In the genomic region with DNA sequence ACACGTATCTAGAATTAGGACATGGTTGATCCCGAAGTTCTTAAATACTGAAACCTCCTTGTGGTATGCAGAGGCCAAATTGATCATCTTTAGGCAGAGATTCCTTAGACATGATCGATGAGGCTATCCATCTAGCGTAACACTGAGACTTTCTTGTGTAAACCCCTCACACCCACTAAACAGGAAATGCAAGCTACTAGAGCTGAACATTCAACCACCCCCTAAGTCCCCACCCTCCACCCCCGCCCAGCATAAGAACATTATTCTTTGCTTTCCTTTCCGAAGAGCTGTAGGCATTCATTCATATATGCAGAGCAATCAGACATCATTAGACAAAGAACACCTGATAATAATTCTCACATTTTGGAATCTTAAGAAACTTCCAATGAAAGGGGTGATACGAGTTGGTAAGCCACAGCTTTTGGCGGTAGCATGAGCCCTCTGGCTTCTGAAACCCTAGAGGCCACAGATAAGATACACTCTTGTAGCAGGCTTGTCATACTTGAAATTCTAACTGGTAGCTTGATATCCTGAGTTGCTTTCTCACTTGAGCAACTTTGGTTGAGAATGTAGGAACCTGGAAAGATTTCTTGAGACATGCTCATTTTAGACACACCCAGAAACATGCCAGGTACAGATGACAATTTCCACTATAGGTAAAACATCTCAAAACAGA, we compare ENCODE assay signal across 9 cellular contexts. TPM values are rescaled to one million over a fixed set of nuclear protein-coding genes. Genes with fewer than 3 reads are reported as not detected.
DNase-seq lines count a peak whose midpoint lies in the region; ATAC-seq and TF ChIP-seq lines count a peak whose summit lies in the region.
"Had no signal": no experiment of that assay in that cellular context is flagged by ENCODE, and none has a peak within 500 bp of the region (broad histone marks: within the 10 kb centered on the region; RNA-seq: fewer than 3 reads in every experiment).

No MANE protein-coding gene starts in this region.

- no peak for TF ChIP-seq POLR2A in transverse colon (IDR thresholded peaks at IDR 0.05)

- peak overlapping the region in 3 of 4 donors; percentile 24 to 69 (median 61) for H3K27ac ChIP-seq in transverse colon

- no peak for TF ChIP-seq EP300 in transverse colon (IDR thresholded peaks at IDR 0.05; ENCODE audit: low read depth)

- peak; percentile 32 for ATAC-seq in HG02870 (IDR thresholded peaks at IDR 0.05; ENCODE audit: unreplicated experiment)

- H3K27ac Mint-ChIP-seq in activated naive CD4-positive, alpha-beta T cell treated with anti-CD3 and anti-CD28 coated beads for 36 hours = peak overlapping the region; percentile 12
- H3K27ac Mint-ChIP-seq in T-helper 1 cell treated with Interleukin-12 subunit alpha and Interleukin-12 subunit beta and Interleukin-4 antibody, amounts not matched to agents 30 μg/mL and 1 μg/mL, for 36 hours = peak overlapping the region; percentile 56

- intact Hi-C loops in activated naive CD4-positive, alpha-beta T cell treated with anti-CD3 and anti-CD28 coated beads for 36 hours (cut with micrococcal nuclease) = loop anchor here (10.0 kb wide), 1 partner anchor 1269 kb away; a partner anchor contains a TSS
- intact Hi-C loops in transverse colon (cut with DNase I; ENCODE audit: low total_unique reads) = no loop called here

- H3K9me3 Mint-ChIP-seq in activated naive CD4-positive, alpha-beta T cell treated with anti-CD3 and anti-CD28 coated beads for 36 hours = no peaks in the 10 kb centered on the region
- no peaks in the 10 kb centered on the region for H3K9me3 Mint-ChIP-seq in T-helper 1 cell treated with Interleukin-12 subunit alpha and Interleukin-12 subunit beta and Interleukin-4 antibody, amounts not matched to agents 30 μg/mL and 1 μg/mL, for 36 hours

- H3K36me3 ChIP-seq in transverse colon = no peaks in the 10 kb centered on the region

- H3K4me1 ChIP-seq in transverse colon = peaks cover 0 to 33% (median 2%) of the 10 kb centered on the region in 4 donors

- H3K4me3 Mint-ChIP-seq in activated naive CD4-positive, alpha-beta T cell treated with anti-CD3 and anti-CD28 coated beads for 36 hours = peak overlapping the region; percentile 5
- H3K4me3 Mint-ChIP-seq in T-helper 1 cell treated with Interleukin-12 subunit alpha and Interleukin-12 subunit beta and Interleukin-4 antibody, amounts not matched to agents 30 μg/mL and 1 μg/mL, for 36 hours = peak overlapping the region; percentile 41

- H3K27me3 Mint-ChIP-seq in activated naive CD4-positive, alpha-beta T cell treated with anti-CD3 and anti-CD28 coated beads for 36 hours (ENCODE audit: low read depth) = no peaks in the 10 kb centered on the region
- H3K27me3 Mint-ChIP-seq in T-helper 1 cell treated with Interleukin-12 subunit alpha and Interleukin-12 subunit beta and Interleukin-4 antibody, amounts not matched to agents 30 μg/mL and 1 μg/mL, for 36 hours (ENCODE audit: low read depth) = no peaks in the 10 kb centered on the region

- no peaks in the 10 kb centered on the region for H3K27me3 ChIP-seq in transverse colon

- peaks cover 2% of the 10 kb centered on the region for H3K36me3 Mint-ChIP-seq in activated naive CD4-positive, alpha-beta T cell treated with anti-CD3 and anti-CD28 coated beads for 36 hours (ENCODE audit: low read depth)
- H3K36me3 Mint-ChIP-seq in T-helper 1 cell treated with Interleukin-12 subunit alpha and Interleukin-12 subunit beta and Interleukin-4 antibody, amounts not matched to agents 30 μg/mL and 1 μg/mL, for 36 hours (ENCODE audit: low read depth) = peaks cover 29% of the 10 kb centered on the region

- no peaks in the 10 kb centered on the region for H3K9me3 ChIP-seq in transverse colon

- CTCF ChIA-PET in activated naive CD4-positive, alpha-beta T cell treated with anti-CD3 and anti-CD28 coated beads for 36 hours (lab: Charles Lee) = interaction anchor here (0.6 to 2.8 kb wide), 12 partner anchors 8 to 578 kb away, joined by 3 to 11 read pairs (median 4); no protein-coding TSS in a partner anchor

- TF ChIP-seq CTCF in transverse colon (IDR thresholded peaks at IDR 0.05) = no peak

- DNase-seq in activated naive CD4-positive, alpha-beta T cell treated with anti-CD3 and anti-CD28 coated beads for 36 hours = no peak
- no peak for DNase-seq in activated naive CD4-positive, alpha-beta T cell (lab: John Stamatoyannopoulos, UW)
- no peak for DNase-seq in transverse colon
- no peak for DNase-seq in NCI-H2171 (lab: John Stamatoyannopoulos, UW)
- no peak for DNase-seq in GM19238 (ENCODE audit: insufficient read length, low spot score)
- no peak for DNase-seq in ureter (ENCODE audit: low spot score)
- DNase-seq: KBM-7 had no signal

- H3K4me1 Mint-ChIP-seq in activated naive CD4-positive, alpha-beta T cell treated with anti-CD3 and anti-CD28 coated beads for 36 hours (ENCODE audit: low read depth) = peaks cover 93% of the 10 kb centered on the region
- peaks cover 72% of the 10 kb centered on the region for H3K4me1 Mint-ChIP-seq in T-helper 1 cell treated with Interleukin-12 subunit alpha and Interleukin-12 subunit beta and Interleukin-4 antibody, amounts not matched to agents 30 μg/mL and 1 μg/mL, for 36 hours (ENCODE audit: low read depth)

- 62 to 93% methylated on average over 4 to 8 of the region's 8 CpGs for WGBS in transverse colon (ENCODE audit: low coverage in 1 of 2), 2 donors

- in situ Hi-C loops in transverse colon (cut with MboI; ENCODE audit: low pct_ligation_motif_present in 1 of 4, low pct_unique_long_range_greater_than_20kb in 1 of 4, low sequenced_read_pairs in 3 of 4) = no loop called here

- no peak overlapping the region for H3K4me3 ChIP-seq in transverse colon

RNA-seq across cellular contexts. Expression of a gene that starts 42.2 kb away (rescaled TPM):
- 10 to 100 TPM; 64.0 to 65.0 TPM for total RNA-seq in activated naive CD4-positive, alpha-beta T cell treated with anti-CD3 and anti-CD28 coated beads for 36 hours
- total RNA-seq in transverse colon = 10 to 100 TPM in 1 of 4 donors, 1 to 10 TPM in 3; 7.5 to 19.1 (median 8.4) TPM
- 19.1 TPM for total RNA-seq in ureter
